ENCODE assay signal across 25 cellular contexts in the genomic region with DNA sequence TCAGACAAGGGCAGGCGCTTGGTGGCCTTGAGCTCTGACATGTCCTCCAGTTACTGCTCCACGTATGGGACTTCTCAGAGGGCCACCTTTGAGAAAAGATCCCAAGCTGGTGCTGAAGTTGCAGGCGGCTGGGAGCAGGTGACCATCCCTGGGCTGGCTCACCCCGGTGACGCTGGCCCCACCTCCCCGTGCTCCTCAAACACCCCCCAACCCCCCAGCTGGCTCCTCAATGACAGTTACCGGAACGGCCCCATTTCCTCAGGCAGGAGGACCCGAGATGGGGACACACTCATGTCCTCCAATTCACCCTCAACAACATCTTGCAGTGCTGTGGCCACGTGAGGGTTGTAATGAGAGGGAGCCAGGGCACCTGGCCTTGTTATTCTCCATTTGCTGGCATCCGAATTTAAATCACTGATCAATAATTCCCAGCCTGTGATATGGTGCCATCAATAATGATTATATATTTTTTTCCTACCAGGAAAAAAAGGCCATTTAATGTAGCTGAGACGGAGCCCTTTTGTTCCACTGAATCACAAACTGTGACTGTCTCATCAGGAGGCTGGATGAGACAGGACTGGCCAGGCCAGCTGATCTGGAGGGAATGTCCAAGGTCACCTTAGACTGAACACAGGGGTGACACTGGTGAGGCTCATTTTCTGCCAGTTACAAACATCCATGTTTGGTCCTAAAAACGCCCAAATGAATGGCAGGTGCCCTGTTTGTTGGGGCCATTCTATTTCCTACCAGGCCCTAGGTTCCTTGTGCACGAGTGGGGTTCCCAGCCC.
"Had no signal": no experiment of that assay in that cellular context is flagged by ENCODE, and none has a peak within 500 bp of the region (broad histone marks: within the 10 kb centered on the region; RNA-seq: fewer than 3 reads in every experiment).

No MANE protein-coding gene starts in this region.

- ATAC-seq: activated CD8-positive, alpha-beta T cell treated with anti-CD3 and anti-CD28 coated beads for 36 hours; activated T-cell treated with anti-CD3 and anti-CD28 coated beads, Interleukin-2, amount 50 U/mL, for 4 hours; activated T-helper 17 cell treated with anti-CD3 and anti-CD28 coated beads, Interleukin-2, amount 50 U/mL, for 72 hours; body of pancreas; WTC11 had no signal

- H3K4me1 ChIP-seq: body of pancreas had no signal

- H3K9me3 ChIP-seq: body of pancreas, esophagus squamous epithelium had no signal

- H3K27ac Mint-ChIP-seq: activated CD4-positive, alpha-beta T cell treated with anti-CD3 and anti-CD28 coated beads, Interleukin-2, amount 10 ng/mL, durations not matched to agents 7 days and 5 days; activated CD8-positive, alpha-beta T cell treated with anti-CD3 and anti-CD28 coated beads for 36 hours; activated naive CD8-positive, alpha-beta T cell; activated T-helper 17 cell treated with anti-CD3 and anti-CD28 coated beads, Interleukin-2, amount 50 U/mL, for 72 hours; WTC11 had no signal

- H3K4me3 ChIP-seq: body of pancreas, esophagus squamous epithelium had no signal

- H3K27ac ChIP-seq: body of pancreas, epithelial cell of prostate, VCaP had no signal

- DNase-seq: activated CD4-positive, alpha-beta T cell treated with anti-CD3 and anti-CD28 coated beads for 1 hour; activated CD4-positive, alpha-beta T cell treated with anti-CD3 and anti-CD28 coated beads for 4 hours; activated CD4-positive, alpha-beta T cell treated with anti-CD3 and anti-CD28 coated beads, Interleukin-2, amount 10 ng/mL, durations not matched to agents 7 days and 5 days; activated CD4-positive, alpha-beta T cell treated with anti-CD3 and anti-CD28 coated beads, Interleukin-2, amount 50 U/mL, for 4 hours; activated CD8-positive, alpha-beta memory T cell treated with anti-CD3 and anti-CD28 coated beads for 24 hours; activated CD8-positive, alpha-beta T cell treated with anti-CD3 and anti-CD28 coated beads for 36 hours; activated effector memory CD4-positive, alpha-beta T cell treated with Interleukin-2 at 50 U/mL for 16 hours; activated gamma-delta T cell treated with Interleukin-2 at 50 U/mL for 16 hours; activated naive CD4-positive, alpha-beta T cell treated with anti-CD3 and anti-CD28 coated beads, Interleukin-2, amount 50 U/mL, for 16 hours; activated naive CD4-positive, alpha-beta T cell treated with Interleukin-2 at 50 U/mL for 16 hours; activated T-cell treated with anti-CD3 and anti-CD28 coated beads, Interleukin-2, amount 50 U/mL, for 4 hours; amniotic stem cell; anterior cingulate cortex; body of pancreas; caudate nucleus; effector CD8-positive, alpha-beta T cell; esophagus squamous epithelium; head of caudate nucleus; T-helper 1 cell; T-helper 2 cell had no signal

- H3K36me3 Mint-ChIP-seq: activated naive CD8-positive, alpha-beta T cell; WTC11 had no signal

- H3K4me3 Mint-ChIP-seq: activated CD4-positive, alpha-beta T cell treated with anti-CD3 and anti-CD28 coated beads, Interleukin-2, amount 10 ng/mL, durations not matched to agents 7 days and 5 days; activated CD8-positive, alpha-beta T cell treated with anti-CD3 and anti-CD28 coated beads for 36 hours; activated naive CD8-positive, alpha-beta T cell; activated T-cell treated with anti-CD3 and anti-CD28 coated beads, Interleukin-2, amount 50 U/mL, for 4 hours; activated T-helper 17 cell treated with anti-CD3 and anti-CD28 coated beads, Interleukin-2, amount 50 U/mL, for 72 hours; WTC11 had no signal

- H3K27me3 ChIP-seq: body of pancreas, esophagus squamous epithelium had no signal

- H3K9me3 Mint-ChIP-seq: activated CD4-positive, alpha-beta T cell treated with anti-CD3 and anti-CD28 coated beads, Interleukin-2, amount 10 ng/mL, durations not matched to agents 7 days and 5 days; activated CD8-positive, alpha-beta T cell treated with anti-CD3 and anti-CD28 coated beads for 36 hours; activated T-cell treated with anti-CD3 and anti-CD28 coated beads, Interleukin-2, amount 50 U/mL, for 4 hours; activated T-helper 17 cell treated with anti-CD3 and anti-CD28 coated beads, Interleukin-2, amount 50 U/mL, for 72 hours; WTC11 had no signal
